17 cellular contexts compared by ENCODE assay signal in the genomic region with DNA sequence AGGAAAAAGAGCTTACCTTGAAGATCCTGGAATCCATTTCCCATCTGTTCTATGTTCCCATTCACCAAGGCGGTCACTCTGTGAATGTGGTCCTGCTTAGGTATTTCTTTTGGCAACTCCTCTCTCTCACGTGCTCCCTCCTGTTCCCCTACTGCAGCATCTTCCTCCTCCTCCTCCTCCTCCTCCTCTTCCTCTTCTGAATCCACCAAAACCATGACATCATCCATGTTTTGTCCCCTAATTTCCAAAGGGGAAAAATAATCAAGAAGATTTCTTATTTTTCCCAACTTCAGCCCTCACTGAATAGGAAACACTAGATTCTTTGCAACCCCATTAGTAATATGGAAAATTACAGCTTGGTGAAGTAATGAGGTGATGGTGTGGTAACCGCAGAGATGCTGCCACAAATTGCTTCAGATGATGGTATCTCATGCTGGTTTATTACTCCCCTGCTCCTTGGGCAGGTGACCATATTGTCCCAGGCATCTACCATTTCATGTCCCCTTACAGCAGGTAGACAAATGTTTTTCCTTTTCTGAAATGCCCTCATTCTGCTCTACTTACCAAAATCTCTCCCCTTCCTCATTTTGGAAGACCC. TPM values are rescaled to one million over a fixed set of nuclear protein-coding genes. Genes with fewer than 3 reads are reported as not detected.
DNase-seq lines count a peak whose midpoint lies in the region; ATAC-seq lines count a peak whose summit lies in the region.
"Had no signal": no experiment of that assay in that cellular context is flagged by ENCODE, and none has a peak within 500 bp of the region (broad histone marks: within the 10 kb centered on the region; RNA-seq: fewer than 3 reads in every experiment).

No MANE protein-coding gene starts in this region.

- no peak overlapping the region for H3K4me3 Mint-ChIP-seq in activated T-cell treated with anti-CD3 and anti-CD28 coated beads, Interleukin-2, amount 50 U/mL, for 24 hours
- H3K4me3 Mint-ChIP-seq in activated T-cell treated with anti-CD3 and anti-CD28 coated beads, Interleukin-2, amount 50 U/mL, for 4 hours: no peak overlapping the region
- no peak overlapping the region for H3K4me3 Mint-ChIP-seq in stimulated activated naive CD8-positive, alpha-beta T cell treated with anti-CD3 and anti-CD28 coated beads, Interleukin-15, Interleukin-2, amounts not matched to agents 100 ng/mL and 50 ng/mL, for 24 hours
- H3K4me3 Mint-ChIP-seq in stimulated activated naive CD8-positive, alpha-beta T cell treated with anti-CD3 and anti-CD28 coated beads, Interleukin-15, amount 100 ng/mL, for 72 hours: no peak overlapping the region
- H3K4me3 Mint-ChIP-seq in activated T-helper 17 cell treated with anti-CD3 and anti-CD28 coated beads, Interleukin-2, amount 50 U/mL, for 72 hours: no peak overlapping the region
- no peak overlapping the region for H3K4me3 Mint-ChIP-seq in stimulated activated effector memory CD8-positive, alpha-beta T cell treated with anti-CD3 and anti-CD28 coated beads, Interleukin-12 subunit alpha, Interleukin-12 subunit beta, amount 100 ng/mL, for 72 hours
- H3K4me3 Mint-ChIP-seq: B cell; CD4-positive, alpha-beta T cell; HFFc6 had no signal

- peaks cover 31% of the 10 kb centered on the region for H3K4me1 Mint-ChIP-seq in activated T-cell treated with anti-CD3 and anti-CD28 coated beads, Interleukin-2, amount 50 U/mL, for 24 hours (ENCODE audit: low read depth)
- H3K4me1 Mint-ChIP-seq in activated T-cell treated with anti-CD3 and anti-CD28 coated beads, Interleukin-2, amount 50 U/mL, for 4 hours (ENCODE audit: low read depth): peaks cover 22% of the 10 kb centered on the region
- H3K4me1 Mint-ChIP-seq in stimulated activated naive CD8-positive, alpha-beta T cell treated with anti-CD3 and anti-CD28 coated beads, Interleukin-15, Interleukin-2, amounts not matched to agents 100 ng/mL and 50 ng/mL, for 24 hours (ENCODE audit: low read depth): peaks cover 37% of the 10 kb centered on the region
- peaks cover 25% of the 10 kb centered on the region for H3K4me1 Mint-ChIP-seq in stimulated activated naive CD8-positive, alpha-beta T cell treated with anti-CD3 and anti-CD28 coated beads, Interleukin-15, amount 100 ng/mL, for 72 hours
- peaks cover 13% of the 10 kb centered on the region for H3K4me1 Mint-ChIP-seq in activated T-helper 17 cell treated with anti-CD3 and anti-CD28 coated beads, Interleukin-2, amount 50 U/mL, for 72 hours
- peaks cover 20% of the 10 kb centered on the region for H3K4me1 Mint-ChIP-seq in stimulated activated effector memory CD8-positive, alpha-beta T cell treated with anti-CD3 and anti-CD28 coated beads, Interleukin-12 subunit alpha, Interleukin-12 subunit beta, amount 100 ng/mL, for 72 hours

- no peak for ATAC-seq in activated T-cell treated with anti-CD3 and anti-CD28 coated beads, Interleukin-2, amount 50 U/mL, for 4 hours
- ATAC-seq in stimulated activated naive CD8-positive, alpha-beta T cell treated with anti-CD3 and anti-CD28 coated beads, Interleukin-15, amount 100 ng/mL, for 72 hours: no peak
- ATAC-seq in activated T-helper 17 cell treated with anti-CD3 and anti-CD28 coated beads, Interleukin-2, amount 50 U/mL, for 72 hours (replicated peaks): peak; percentile 24
- peak; percentile 59 for ATAC-seq in stimulated activated effector memory CD8-positive, alpha-beta T cell treated with anti-CD3 and anti-CD28 coated beads, Interleukin-12 subunit alpha, Interleukin-12 subunit beta, amount 100 ng/mL, for 72 hours
- ATAC-seq: GM12878 had no signal

- peak overlapping the region; percentile 14 for H3K27ac Mint-ChIP-seq in activated T-cell treated with anti-CD3 and anti-CD28 coated beads, Interleukin-2, amount 50 U/mL, for 24 hours
- H3K27ac Mint-ChIP-seq in stimulated activated naive CD8-positive, alpha-beta T cell treated with anti-CD3 and anti-CD28 coated beads, Interleukin-15, Interleukin-2, amounts not matched to agents 100 ng/mL and 50 ng/mL, for 24 hours: peak overlapping the region; percentile 45
- H3K27ac Mint-ChIP-seq in stimulated activated naive CD8-positive, alpha-beta T cell treated with anti-CD3 and anti-CD28 coated beads, Interleukin-15, amount 100 ng/mL, for 72 hours: no peak overlapping the region
- H3K27ac Mint-ChIP-seq in activated T-helper 17 cell treated with anti-CD3 and anti-CD28 coated beads, Interleukin-2, amount 50 U/mL, for 72 hours: no peak overlapping the region
- no peak overlapping the region for H3K27ac Mint-ChIP-seq in stimulated activated effector memory CD8-positive, alpha-beta T cell treated with anti-CD3 and anti-CD28 coated beads, Interleukin-12 subunit alpha, Interleukin-12 subunit beta, amount 100 ng/mL, for 72 hours
- H3K27ac Mint-ChIP-seq: B cell; CD4-positive, alpha-beta T cell; HFFc6 had no signal

- DNase-seq in activated T-cell treated with anti-CD3 and anti-CD28 coated beads, Interleukin-2, amount 50 U/mL, for 24 hours: no peak
- DNase-seq in activated T-cell treated with anti-CD3 and anti-CD28 coated beads, Interleukin-2, amount 50 U/mL, for 4 hours: no peak
- DNase-seq in stimulated activated naive CD8-positive, alpha-beta T cell treated with anti-CD3 and anti-CD28 coated beads, Interleukin-15, amount 100 ng/mL, for 72 hours: no peak
- no peak for DNase-seq in stimulated activated effector memory CD8-positive, alpha-beta T cell treated with anti-CD3 and anti-CD28 coated beads, Interleukin-12 subunit alpha, Interleukin-12 subunit beta, amount 100 ng/mL, for 72 hours (ENCODE audit: low spot score in 2 of 2)
- DNase-seq in activated CD4-positive, alpha-beta T cell treated with anti-CD3 and anti-CD28 coated beads, Interleukin-2, amount 50 U/mL, for 4 hours: no peak
- no peak for DNase-seq in A172 (ENCODE audit: low spot score)
- DNase-seq: ACHN; C1 segment of cervical spinal cord; Calu3; CD4-positive, alpha-beta T cell; DMS 273 treated with DMSO at 0.1 percent for 48 hours; GM23248; HFFc6 had no signal

- no peaks in the 10 kb centered on the region for H3K9me3 Mint-ChIP-seq in activated T-cell treated with anti-CD3 and anti-CD28 coated beads, Interleukin-2, amount 50 U/mL, for 24 hours
- no peaks in the 10 kb centered on the region for H3K9me3 Mint-ChIP-seq in activated T-cell treated with anti-CD3 and anti-CD28 coated beads, Interleukin-2, amount 50 U/mL, for 4 hours
- H3K9me3 Mint-ChIP-seq in stimulated activated naive CD8-positive, alpha-beta T cell treated with anti-CD3 and anti-CD28 coated beads, Interleukin-15, Interleukin-2, amounts not matched to agents 100 ng/mL and 50 ng/mL, for 24 hours: no peaks in the 10 kb centered on the region
- no peaks in the 10 kb centered on the region for H3K9me3 Mint-ChIP-seq in stimulated activated naive CD8-positive, alpha-beta T cell treated with anti-CD3 and anti-CD28 coated beads, Interleukin-15, amount 100 ng/mL, for 72 hours
- no peaks in the 10 kb centered on the region for H3K9me3 Mint-ChIP-seq in activated T-helper 17 cell treated with anti-CD3 and anti-CD28 coated beads, Interleukin-2, amount 50 U/mL, for 72 hours
- H3K9me3 Mint-ChIP-seq in stimulated activated effector memory CD8-positive, alpha-beta T cell treated with anti-CD3 and anti-CD28 coated beads, Interleukin-12 subunit alpha, Interleukin-12 subunit beta, amount 100 ng/mL, for 72 hours: no peaks in the 10 kb centered on the region
- H3K9me3 Mint-ChIP-seq: CD4-positive, alpha-beta T cell; HFFc6 had no signal

- H3K27me3 Mint-ChIP-seq in activated T-cell treated with anti-CD3 and anti-CD28 coated beads, Interleukin-2, amount 50 U/mL, for 24 hours: peaks cover 10% of the 10 kb centered on the region
- peaks cover 14% of the 10 kb centered on the region for H3K27me3 Mint-ChIP-seq in activated T-cell treated with anti-CD3 and anti-CD28 coated beads, Interleukin-2, amount 50 U/mL, for 4 hours (ENCODE audit: low read depth)
- H3K27me3 Mint-ChIP-seq in stimulated activated naive CD8-positive, alpha-beta T cell treated with anti-CD3 and anti-CD28 coated beads, Interleukin-15, Interleukin-2, amounts not matched to agents 100 ng/mL and 50 ng/mL, for 24 hours: peaks cover 11% of the 10 kb centered on the region
- peaks cover 26% of the 10 kb centered on the region for H3K27me3 Mint-ChIP-seq in stimulated activated naive CD8-positive, alpha-beta T cell treated with anti-CD3 and anti-CD28 coated beads, Interleukin-15, amount 100 ng/mL, for 72 hours
- no peaks in the 10 kb centered on the region for H3K27me3 Mint-ChIP-seq in activated T-helper 17 cell treated with anti-CD3 and anti-CD28 coated beads, Interleukin-2, amount 50 U/mL, for 72 hours

- H3K36me3 Mint-ChIP-seq in activated T-cell treated with anti-CD3 and anti-CD28 coated beads, Interleukin-2, amount 50 U/mL, for 24 hours (ENCODE audit: low read depth): peaks cover 3% of the 10 kb centered on the region
- no peaks in the 10 kb centered on the region for H3K36me3 Mint-ChIP-seq in activated T-cell treated with anti-CD3 and anti-CD28 coated beads, Interleukin-2, amount 50 U/mL, for 4 hours (ENCODE audit: insufficient read depth)
- no peaks in the 10 kb centered on the region for H3K36me3 Mint-ChIP-seq in stimulated activated naive CD8-positive, alpha-beta T cell treated with anti-CD3 and anti-CD28 coated beads, Interleukin-15, Interleukin-2, amounts not matched to agents 100 ng/mL and 50 ng/mL, for 24 hours (ENCODE audit: low read depth)
- H3K36me3 Mint-ChIP-seq in activated T-helper 17 cell treated with anti-CD3 and anti-CD28 coated beads, Interleukin-2, amount 50 U/mL, for 72 hours (ENCODE audit: low read depth): no peaks in the 10 kb centered on the region
- no peaks in the 10 kb centered on the region for H3K36me3 Mint-ChIP-seq in stimulated activated effector memory CD8-positive, alpha-beta T cell treated with anti-CD3 and anti-CD28 coated beads, Interleukin-12 subunit alpha, Interleukin-12 subunit beta, amount 100 ng/mL, for 72 hours

RNA-seq across cellular contexts. Expression of gene WSB2, which starts 7.5 kb away (rescaled TPM):
- total RNA-seq in activated T-cell treated with anti-CD3 and anti-CD28 coated beads, Interleukin-2, amount 50 U/mL, for 4 hours: 10 to 100 TPM; 48.1 to 67.7 (median 52.0) TPM
- total RNA-seq in activated T-helper 17 cell treated with anti-CD3 and anti-CD28 coated beads, Interleukin-2, amount 50 U/mL, for 72 hours: 10 to 100 TPM; 59.5 to 76.7 TPM
- total RNA-seq in A172 (2014; rRNA removed; shearing (Covaris generic)): 112 and 117 TPM in 2 replicates

RNA-seq across cellular contexts. Expression of gene VSIG10, which starts 35.4 kb away (rescaled TPM):
- total RNA-seq in activated T-cell treated with anti-CD3 and anti-CD28 coated beads, Interleukin-2, amount 50 U/mL, for 4 hours: 1 to 10 TPM; 3.6 to 4.3 (median 3.6) TPM
- 1 to 10 TPM; 5.9 to 9.6 TPM for total RNA-seq in activated T-helper 17 cell treated with anti-CD3 and anti-CD28 coated beads, Interleukin-2, amount 50 U/mL, for 72 hours
- 14.8 and 21.9 TPM in 2 replicates for total RNA-seq in A172 (2014; rRNA removed; shearing (Covaris generic))

RNA-seq across cellular contexts. Expression of gene RFC5, which starts 52.0 kb away (rescaled TPM):
- total RNA-seq in activated T-cell treated with anti-CD3 and anti-CD28 coated beads, Interleukin-2, amount 50 U/mL, for 4 hours: 10 to 100 TPM; 51.5 to 64.2 (median 51.6) TPM
- total RNA-seq in activated T-helper 17 cell treated with anti-CD3 and anti-CD28 coated beads, Interleukin-2, amount 50 U/mL, for 72 hours: 10 to 100 TPM; 53.7 to 64.4 TPM
- 30.4 and 39.4 TPM in 2 replicates for total RNA-seq in A172 (2014; rRNA removed; shearing (Covaris generic))

Comparison
In these comparisons a context has a peak if more than half of its experiments do, and no peak if none do; other contexts are left out.
1. H3K27ac Mint-ChIP-seq: peak in activated T-cell treated with anti-CD3 and anti-CD28 coated beads, Interleukin-2, amount 50 U/mL, for 24 hours (single experiment) and stimulated activated naive CD8-positive, alpha-beta T cell treated with anti-CD3 and anti-CD28 coated beads, Interleukin-15, Interleukin-2, amounts not matched to agents 100 ng/mL and 50 ng/mL, for 24 hours (single experiment); none in stimulated activated naive CD8-positive, alpha-beta T cell treated with anti-CD3 and anti-CD28 coated beads, Interleukin-15, amount 100 ng/mL, for 72 hours (0 of 2), activated T-helper 17 cell treated with anti-CD3 and anti-CD28 coated beads, Interleukin-2, amount 50 U/mL, for 72 hours (single experiment) and stimulated activated effector memory CD8-positive, alpha-beta T cell treated with anti-CD3 and anti-CD28 coated beads, Interleukin-12 subunit alpha, Interleukin-12 subunit beta, amount 100 ng/mL, for 72 hours (single experiment).
2. ATAC-seq: peak in activated T-helper 17 cell treated with anti-CD3 and anti-CD28 coated beads, Interleukin-2, amount 50 U/mL, for 72 hours (single experiment) and stimulated activated effector memory CD8-positive, alpha-beta T cell treated with anti-CD3 and anti-CD28 coated beads, Interleukin-12 subunit alpha, Interleukin-12 subunit beta, amount 100 ng/mL, for 72 hours (single experiment); none in activated T-cell treated with anti-CD3 and anti-CD28 coated beads, Interleukin-2, amount 50 U/mL, for 4 hours (0 of 2) and stimulated activated naive CD8-positive, alpha-beta T cell treated with anti-CD3 and anti-CD28 coated beads, Interleukin-15, amount 100 ng/mL, for 72 hours (single experiment).